Comparison of ENCODE assay signal across 13 cellular contexts in the genomic region with DNA sequence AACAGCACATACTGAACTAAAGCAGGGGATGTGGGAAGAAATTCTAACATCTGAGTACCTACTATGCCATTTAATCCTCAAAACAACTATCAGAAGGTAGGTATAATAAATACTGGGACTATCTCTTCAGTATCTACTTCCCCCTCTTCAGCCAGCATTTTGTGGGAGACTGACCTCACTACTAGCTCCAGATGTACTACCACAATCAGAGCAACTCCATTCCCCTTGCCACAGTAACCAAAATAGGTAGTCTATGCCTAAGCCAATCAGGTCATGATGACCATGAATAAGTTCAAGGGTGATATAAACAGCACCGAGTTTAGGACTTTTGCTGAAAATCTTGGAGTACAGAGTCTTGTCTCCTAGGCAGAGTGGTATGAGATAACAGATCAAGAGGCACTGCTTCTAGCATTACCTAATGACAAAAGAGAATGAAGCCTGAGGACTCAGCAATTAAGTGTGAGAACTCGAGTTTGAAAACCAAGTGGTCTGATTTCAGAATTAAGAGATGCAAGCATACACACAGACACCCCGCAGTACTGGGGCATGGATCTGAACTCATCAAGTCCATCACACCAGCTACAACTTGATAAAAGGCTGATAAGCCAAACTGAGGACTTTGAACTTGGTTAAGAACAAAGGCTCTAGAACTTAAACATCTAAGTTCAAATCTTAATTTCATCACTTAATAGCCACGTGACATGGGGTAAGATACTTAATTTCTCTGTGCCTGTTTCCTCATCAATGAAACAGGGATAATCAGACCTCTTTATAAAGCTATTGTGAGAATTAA. TPM values are rescaled to one million over a fixed set of nuclear protein-coding genes. Genes with fewer than 3 reads are reported as not detected.
DNase-seq lines count a peak whose midpoint lies in the region; ATAC-seq and TF ChIP-seq lines count a peak whose summit lies in the region.
"Had no signal": no experiment of that assay in that cellular context is flagged by ENCODE, and none has a peak within 500 bp of the region (broad histone marks: within the 10 kb centered on the region; RNA-seq: fewer than 3 reads in every experiment).

No MANE protein-coding gene starts in this region.

- H3K9ac ChIP-seq in KMS-11, result no peak overlapping the region

- H3K4me1 Mint-ChIP-seq in CD14-positive monocyte, result peaks cover 38% of the 10 kb centered on the region
- peaks cover 29% of the 10 kb centered on the region for H3K4me1 Mint-ChIP-seq in neural crest cell
- H3K4me1 Mint-ChIP-seq in activated T-cell treated with anti-CD3 and anti-CD28 coated beads, Interleukin-2, amount 50 U/mL, for 24 hours (ENCODE audit: low read depth), result peaks cover 51% of the 10 kb centered on the region

- 61 to 71% methylated on average over 4 of the region's 4 CpGs for WGBS in heart right ventricle, 2 donors

- H3K4me2 ChIP-seq in KMS-11, result peak overlapping the region; percentile 15; the same call in 1 of the 2 replicates

- intact Hi-C loops in CD14-positive monocyte (cut with micrococcal nuclease) (loop anchor here in 1 of 2 donors (5.0 kb wide), 1 partner anchor 35 kb away; no protein-coding TSS in a partner anchor), heart right ventricle (cut with DNase I) (no loop called here)

- H3K27me3 ChIP-seq in KMS-11 (ENCODE audit: insufficient read depth, low read depth), result no peaks in the 10 kb centered on the region
- H3K27me3 ChIP-seq in heart right ventricle, result no peaks in the 10 kb centered on the region

- peaks cover 84% of the 10 kb centered on the region for H3K79me2 ChIP-seq in KMS-11 (ENCODE audit: insufficient read depth, low read depth)

- no peaks in the 10 kb centered on the region for H3K27me3 Mint-ChIP-seq in CD14-positive monocyte (ENCODE audit: low read depth in 3 of 3)
- H3K27me3 Mint-ChIP-seq in neural crest cell (ENCODE audit: low read depth), result no peaks in the 10 kb centered on the region
- no peaks in the 10 kb centered on the region for H3K27me3 Mint-ChIP-seq in activated T-cell treated with anti-CD3 and anti-CD28 coated beads, Interleukin-2, amount 50 U/mL, for 24 hours
- H3K27me3 Mint-ChIP-seq: CD8-positive, alpha-beta memory T cell had no signal

- no peak overlapping the region for H3K4me3 Mint-ChIP-seq in CD14-positive monocyte
- H3K4me3 Mint-ChIP-seq in neural crest cell, result no peak overlapping the region
- no peak overlapping the region for H3K4me3 Mint-ChIP-seq in activated T-cell treated with anti-CD3 and anti-CD28 coated beads, Interleukin-2, amount 50 U/mL, for 24 hours

- peaks cover 7 to 19% of the 10 kb centered on the region in 2 donors for H3K36me3 Mint-ChIP-seq in CD14-positive monocyte
- peaks cover 21% of the 10 kb centered on the region for H3K36me3 Mint-ChIP-seq in neural crest cell (ENCODE audit: low read depth)
- peaks cover 11% of the 10 kb centered on the region for H3K36me3 Mint-ChIP-seq in activated T-cell treated with anti-CD3 and anti-CD28 coated beads, Interleukin-2, amount 50 U/mL, for 24 hours (ENCODE audit: low read depth)

- TF ChIP-seq CTCF in CD14-positive monocyte (IDR thresholded peaks at IDR 0.05) (no peak), KMS-11 (conservative IDR thresholded peaks at IDR 0.05; ENCODE audit: low read depth, low read length) (no peak), heart right ventricle (IDR thresholded peaks at IDR 0.05) (no peak), neural crest cell (conservative IDR thresholded peaks at IDR 0.05) (no peak)

- H3K27ac Mint-ChIP-seq in CD14-positive monocyte (peak overlapping the region; percentile 2 to 72 (median 25)), neural crest cell (ENCODE audit: unreplicated experiment) (peak overlapping the region; percentile 38)
- no peak overlapping the region for H3K27ac Mint-ChIP-seq in activated T-cell treated with anti-CD3 and anti-CD28 coated beads, Interleukin-2, amount 50 U/mL, for 24 hours

- H3K4me1 ChIP-seq in KMS-11 (ENCODE audit: low read depth, poor library complexity, severe bottlenecking) (peaks cover 38% of the 10 kb centered on the region), heart right ventricle (peaks cover 0 to 80% (median 48%) of the 10 kb centered on the region in 9 donors)

- no peaks in the 10 kb centered on the region for H3K9me3 ChIP-seq in heart right ventricle

- no peak for DNase-seq in CD14-positive monocyte (ENCODE audit: low spot score)
- no peak for DNase-seq in heart right ventricle
- DNase-seq in neural crest cell (ENCODE audit: low read depth, low spot score), result no peak
- DNase-seq in activated T-cell treated with anti-CD3 and anti-CD28 coated beads, Interleukin-2, amount 50 U/mL, for 24 hours, result no peak
- DNase-seq in DMS153 treated with DMSO at 0.1 percent for 48 hours (lab: John Stamatoyannopoulos, UW; ENCODE audit: unreplicated experiment), result no peak
- DNase-seq: ACHN; CD8-positive, alpha-beta memory T cell; NCI-H1092 treated with DMSO at 0.1 percent for 48 hours; NCI-H187; NCI-H510A treated with DMSO at 0.1 percent for 48 hours had no signal

- ATAC-seq in heart right ventricle (peak in 6 of 8 donors; percentile 39 to 68 (median 54)), GM18520 (IDR thresholded peaks at IDR 0.05; ENCODE audit: unreplicated experiment) (no peak)
- ATAC-seq: HCT116 had no signal

- H3K27ac ChIP-seq in KMS-11, result no peak overlapping the region
- peak overlapping the region in 5 of 10 donors; percentile 3 to 45 (median 28) for H3K27ac ChIP-seq in heart right ventricle

- H2AFZ ChIP-seq in KMS-11 (ENCODE audit: low read depth), result no peak overlapping the region

- H3K9me3 Mint-ChIP-seq in CD14-positive monocyte (peaks cover 0 to 4% (median 0%) of the 10 kb centered on the region in 7 donors), neural crest cell (peaks cover 2% of the 10 kb centered on the region)
- H3K9me3 Mint-ChIP-seq in activated T-cell treated with anti-CD3 and anti-CD28 coated beads, Interleukin-2, amount 50 U/mL, for 24 hours, result no peaks in the 10 kb centered on the region
- H3K9me3 Mint-ChIP-seq: CD8-positive, alpha-beta memory T cell had no signal

- H4K20me1 ChIP-seq in KMS-11 (ENCODE audit: insufficient read depth), result peaks cover 10% of the 10 kb centered on the region; the same call in 1 of the 2 replicates

- no peak overlapping the region for H3K4me3 ChIP-seq in KMS-11 (IDR thresholded peaks at IDR 0.05; ENCODE audit: insufficient read depth, low read depth, low read length)
- H3K4me3 ChIP-seq in heart right ventricle, result no peak overlapping the region

- H3K36me3 ChIP-seq in KMS-11 (ENCODE audit: insufficient read depth), result no peaks in the 10 kb centered on the region
- peaks cover 0 to 3% (median 0%) of the 10 kb centered on the region in 9 donors for H3K36me3 ChIP-seq in heart right ventricle

RNA-seq across cellular contexts. Expression of a gene that starts 9.7 kb away (rescaled TPM):
- polyA plus RNA-seq in CD14-positive monocyte (10 to 100 TPM; 13.6 to 17.3 TPM), heart right ventricle (1 to 10 TPM; 2.8 to 6.1 TPM)
- total RNA-seq in heart right ventricle (10 to 100 TPM; 24.2 to 41.7 (median 34.1) TPM), neural crest cell (20.6 and 24.9 TPM in 2 replicates)
